Comparison of ENCODE assay signal across 20 cellular contexts in genomic region chr9:105443121-105443520, GRCh38.
"Had no signal": no experiment of that assay in that cellular context is flagged by ENCODE, and none has a peak within 500 bp of the region (broad histone marks: within the 10 kb centered on the region; RNA-seq: fewer than 3 reads in every experiment).

No MANE protein-coding gene starts in this region.

- H3K9ac ChIP-seq: parathyroid adenoma had no signal

- H3K9me3 ChIP-seq: mucosa of descending colon, right atrium auricular region, suprapubic skin, vagina had no signal

- ATAC-seq: left lobe of liver; mucosa of descending colon; natural killer cell treated with Interleukin-12 subunit alpha and Interleukin-12 subunit beta and Interleukin-15 and Interleukin-18, amount 100 ng/mL, for 72 hours; sciatic nerve; stimulated activated effector memory CD8-positive, alpha-beta T cell treated with anti-CD3 and anti-CD28 coated beads, Interleukin-12 subunit alpha, Interleukin-12 subunit beta, amount 100 ng/mL, for 72 hours; stimulated activated naive CD8-positive, alpha-beta T cell treated with anti-CD3 and anti-CD28 coated beads, Interleukin-15, Interleukin-2, amounts not matched to agents 100 U/mL and 50 U/mL, for 24 hours had no signal

- H3K27me3 ChIP-seq: hepatocyte, right atrium auricular region, suprapubic skin, vagina had no signal

- H3K27ac ChIP-seq: hepatocyte, parathyroid adenoma, right atrium auricular region, suprapubic skin, vagina had no signal

- H3K4me1 ChIP-seq: suprapubic skin, vagina had no signal

- H3K36me3 ChIP-seq: right atrium auricular region, suprapubic skin, vagina had no signal

- DNase-seq: cortex of kidney; effector CD4-positive, alpha-beta T cell; foreskin fibroblast; kidney; mesenchymal stem cell; mucosa of descending colon; naive B cell; stimulated activated CD4-positive, alpha-beta T cell treated with anti-CD3 and anti-CD28 coated beads, Interleukin-2, amount 100 ng/mL, for 24 hours; stimulated activated CD4-positive, alpha-beta T cell treated with anti-CD3 and anti-CD28 coated beads, Interleukin-4, amount 100 ng/mL, for 24 hours; stimulated activated naive CD8-positive, alpha-beta T cell treated with anti-CD3 and anti-CD28 coated beads, Interleukin-15, Interleukin-2, amounts not matched to agents 100 U/mL and 50 U/mL, for 24 hours; trophoblast cell had no signal

- H3K4me3 ChIP-seq: hepatocyte, mucosa of descending colon, right atrium auricular region, suprapubic skin, vagina had no signal
